ENCODE assay signal across 8 cellular contexts in genomic region chr20:62121776-62122658, GRCh38. TPM values are rescaled to one million over a fixed set of nuclear protein-coding genes. Genes with fewer than 3 reads are reported as not detected.
A peak's percentile ranks its signal among the peaks of the same experiment; 100 is the strongest.
DNase-seq lines count a peak whose midpoint lies in the region; ATAC-seq and TF ChIP-seq lines count a peak whose summit lies in the region.

Gene LSM14B (plus strand): TSS chr20:62122475. CDS start chr20:62122667, 192 bp downstream.

- H3K27ac ChIP-seq in H9 (ENCODE audit: insufficient read length, low read depth, low read length): no peak within 1 kb of the TSS

- H3K9me3 Mint-ChIP-seq in H9 (no peaks in the 10 kb centered on the region), nephron (no peaks in the 10 kb centered on the region)

- no peak within 1 kb of the TSS for H2AFZ ChIP-seq in H9 (ENCODE audit: low read length)

- H2BK15ac ChIP-seq in H9 (ENCODE audit: low read depth, low read length): no peak within 1 kb of the TSS

- no peaks in the 10 kb centered on the region; the same call in none of the 2 replicates for H3K27me3 Mint-ChIP-seq in H9 (ENCODE audit: low read depth)
- peaks cover 20% of the 10 kb centered on the region for H3K27me3 Mint-ChIP-seq in nephron (ENCODE audit: low read depth)

- H3K23me2 ChIP-seq in H9 (ENCODE audit: insufficient read length, low read depth, low read length, poor library complexity, severe bottlenecking): peaks cover 4% of the 10 kb centered on the region

- no peak within 1 kb of the TSS for H2BK20ac ChIP-seq in H9 (ENCODE audit: low read depth, low read length, poor library complexity, severe bottlenecking)

- peak within 1 kb of the TSS; percentile 44 for H3K4me2 ChIP-seq in H9 (ENCODE audit: insufficient read depth, insufficient read length, low read length)

- H4K91ac ChIP-seq in H9 (ENCODE audit: insufficient read length, low read depth, low read length): no peak within 1 kb of the TSS

- H3K27me3 ChIP-seq in H9 (ENCODE audit: insufficient read depth, low read length): no peaks in the 10 kb centered on the region
- no peaks in the 10 kb centered on the region; the same call in 1 of the 2 replicates for H3K27me3 ChIP-seq in MG63

- peaks cover 27 to 46% of the 10 kb centered on the region in 2 experiments for H3K4me1 Mint-ChIP-seq in H9
- peaks cover 33% of the 10 kb centered on the region for H3K4me1 Mint-ChIP-seq in nephron

- H4K8ac ChIP-seq in H9 (replicated peaks; ENCODE audit: insufficient read length, low read depth, low read length): no peak within 1 kb of the TSS

- no peak within 1 kb of the TSS for H2BK5ac ChIP-seq in H9 (ENCODE audit: insufficient read length, low read length)

- H3K4me3 ChIP-seq in MG63 (peak within 1 kb of the TSS; percentile 65), fibroblast of pulmonary artery (replicated peaks; ENCODE audit: low read depth, low read length) (peak within 1 kb of the TSS; percentile 72)

- peaks cover 32% of the 10 kb centered on the region for H3K36me3 ChIP-seq in MG63

- H4K20me1 ChIP-seq in H9 (ENCODE audit: control insufficient read depth, insufficient read depth, insufficient read length): peaks cover 3% of the 10 kb centered on the region

- H4K5ac ChIP-seq in H9 (ENCODE audit: insufficient read length, low read depth, low read length): no peak within 1 kb of the TSS

- H2BK12ac ChIP-seq in H9 (ENCODE audit: insufficient read length, low read depth, low read length): no peak within 1 kb of the TSS

- ATAC-seq in stimulated activated naive CD8-positive, alpha-beta T cell treated with anti-CD3 and anti-CD28 coated beads, Interleukin-15, Interleukin-2, amounts not matched to agents 100 U/mL and 50 U/mL, for 24 hours: peak; percentile 86

- H3K4me1 ChIP-seq in H9 (ENCODE audit: insufficient read depth, low read length): no peaks in the 10 kb centered on the region

- DNase-seq in ELR (ENCODE audit: low read depth) (peak; percentile 98), H9 (peak; percentile 94), MG63 (peak; percentile 97), SHP77 (lab: John Stamatoyannopoulos, UW) (peak; percentile 98 to 99), fibroblast of pulmonary artery (ENCODE audit: low read depth) (peak; percentile 98)
- peak; percentile 97 for DNase-seq in activated effector memory CD4-positive, alpha-beta T cell treated with Interleukin-2 at 50 U/mL for 16 hours
- peak; percentile 99 for DNase-seq in stimulated activated naive CD8-positive, alpha-beta T cell treated with anti-CD3 and anti-CD28 coated beads, Interleukin-15, Interleukin-2, amounts not matched to agents 100 U/mL and 50 U/mL, for 24 hours

- peak within 1 kb of the TSS; percentile 88; the same call in 1 of the 2 replicates for H3K14ac ChIP-seq in H9 (ENCODE audit: insufficient read depth, low read length)

- no peak within 1 kb of the TSS for H2AK5ac ChIP-seq in H9 (ENCODE audit: insufficient read length, low read length)

- H3K36me3 Mint-ChIP-seq in H9 (ENCODE audit: insufficient read depth in 1 of 3, low read depth in 3 of 3) (peaks cover 24 to 35% (median 31%) of the 10 kb centered on the region in 3 experiments; a peak in 6 of 7 replicates), nephron (ENCODE audit: low read depth) (peaks cover 29% of the 10 kb centered on the region)

- no peak within 1 kb of the TSS for H3T11ph ChIP-seq in H9 (ENCODE audit: low read length)

- H3K27ac Mint-ChIP-seq in H9: peak within 1 kb of the TSS; percentile 94 to 95 (median 94); a peak in 5 of 7 replicates
- peak within 1 kb of the TSS; percentile 71 to 95 (median 83) for H3K27ac Mint-ChIP-seq in nephron

- no peak within 1 kb of the TSS for H2BK120ac ChIP-seq in H9 (ENCODE audit: low read depth, low read length, poor library complexity, severe bottlenecking)

- peaks cover 9% of the 10 kb centered on the region; the same call in 1 of the 2 replicates for H3K79me2 ChIP-seq in H9 (ENCODE audit: insufficient read depth, low read length)

- no peak within 1 kb of the TSS for H3K56ac ChIP-seq in H9 (ENCODE audit: insufficient read length, low read depth, low read length)

- WGBS in H9 (ENCODE audit: extremely low coverage, insufficient read length, low lambda C conversion rate): no CpG with 5 or more reads among the region's 125 CpGs

- peak within 1 kb of the TSS; percentile 83 for H3K9ac ChIP-seq in H9 (ENCODE audit: extremely low read depth, insufficient read length, low read length)

- TF ChIP-seq CTCF in H9 (conservative IDR thresholded peaks at IDR 0.05): no peak
- no peak for TF ChIP-seq CTCF in fibroblast of pulmonary artery (IDR thresholded peaks at IDR 0.05; ENCODE audit: low read length, missing control alignments)
- no peak for TF ChIP-seq CTCF in nephron (IDR thresholded peaks at IDR 0.05; ENCODE audit: unreplicated experiment in 3 of 3)

- H3K79me1 ChIP-seq in H9 (ENCODE audit: insufficient read depth, low read depth, low read length, poor library complexity, severe bottlenecking): peaks cover 15% of the 10 kb centered on the region

- H3K9me3 ChIP-seq in H9 (ENCODE audit: control insufficient read depth, low read depth, low read length): no peaks in the 10 kb centered on the region
- H3K9me3 ChIP-seq in MG63: no peaks in the 10 kb centered on the region

- H3K18ac ChIP-seq in H9 (ENCODE audit: insufficient read length, low read depth, low read length): peak within 1 kb of the TSS; percentile 69

- no peak within 1 kb of the TSS for H3K4ac ChIP-seq in H9 (ENCODE audit: low read depth, low read length)

- peak within 1 kb of the TSS; percentile 80 to 90 for H3K4me3 Mint-ChIP-seq in H9
- peak within 1 kb of the TSS; percentile 90 to 94 (median 91) for H3K4me3 Mint-ChIP-seq in nephron

- H3K23ac ChIP-seq in H9 (ENCODE audit: insufficient read length, low read depth, low read length): no peak within 1 kb of the TSS

RNA-seq across cellular contexts. Expression of gene LSM14B, which starts in this region (rescaled TPM):
- total RNA-seq in H9 (2021): 77.9 and 82.4 TPM in 2 replicates
- total RNA-seq in MG63 (2014; rRNA removed; shearing (Covaris generic); ENCODE audit: low replicate concordance): 59.2 and 81.7 TPM in 2 replicates
